18 cellular contexts compared by ENCODE assay signal in the genomic region with DNA sequence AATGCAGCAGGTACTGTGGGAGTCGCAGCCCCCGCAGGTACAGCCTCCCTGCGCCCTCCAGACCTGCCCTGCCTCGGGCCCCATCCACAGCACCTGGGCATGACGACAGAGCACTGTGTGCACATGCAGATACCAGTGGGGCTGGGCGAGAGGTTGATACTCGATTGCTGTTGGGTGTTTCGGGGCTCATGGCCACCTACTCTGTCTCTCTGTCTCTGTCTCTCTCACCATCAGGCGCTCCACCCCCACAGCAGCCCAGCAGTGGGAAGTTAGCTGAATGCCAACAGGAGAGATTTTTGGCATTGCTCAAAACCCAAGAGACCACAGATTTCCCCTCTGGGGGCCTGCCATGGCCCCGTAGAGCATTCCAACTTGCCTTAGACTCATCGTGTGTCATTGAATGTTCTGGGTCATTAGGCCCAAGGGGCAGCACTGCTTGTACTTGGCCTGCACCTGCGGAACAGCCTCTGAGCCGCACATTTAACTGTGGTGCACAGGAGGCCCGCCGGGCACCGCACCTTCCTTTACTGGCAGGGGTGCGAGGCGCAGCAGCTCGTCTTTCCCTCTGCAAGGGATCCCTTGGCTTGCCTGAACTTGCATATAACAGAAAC. TPM values are rescaled to one million over a fixed set of nuclear protein-coding genes. Genes with fewer than 3 reads are reported as not detected.
DNase-seq lines count a peak whose midpoint lies in the region; ATAC-seq and TF ChIP-seq lines count a peak whose summit lies in the region.
"Had no signal": no experiment of that assay in that cellular context is flagged by ENCODE, and none has a peak within 500 bp of the region (broad histone marks: within the 10 kb centered on the region; RNA-seq: fewer than 3 reads in every experiment).

No MANE protein-coding gene starts in this region.

- H3K4me1 ChIP-seq in neural progenitor cell (no peaks in the 10 kb centered on the region), ovary (ENCODE audit: insufficient read depth) (no peaks in the 10 kb centered on the region), smooth muscle cell (ENCODE audit: low read depth) (no peaks in the 10 kb centered on the region)
- H3K4me1 ChIP-seq: heart left ventricle had no signal

- no peaks in the 10 kb centered on the region for H3F3A ChIP-seq in neural progenitor cell (ENCODE audit: low read depth)
- no peaks in the 10 kb centered on the region for H3F3A ChIP-seq in smooth muscle cell (ENCODE audit: low read depth)

- H4K20me1 ChIP-seq in neural progenitor cell (ENCODE audit: low read depth): no peaks in the 10 kb centered on the region
- no peaks in the 10 kb centered on the region for H4K20me1 ChIP-seq in smooth muscle cell (ENCODE audit: low read depth)

- no peak for TF ChIP-seq POLR2A in ovary (IDR thresholded peaks at IDR 0.05)

- H3K4me2 ChIP-seq in neural progenitor cell (no peak overlapping the region), smooth muscle cell (no peak overlapping the region)

- intact Hi-C loops in dorsolateral prefrontal cortex (cut with DNase I): loop anchor here (1.0 to 2.0 kb wide), 2 partner anchors 29 to 85 kb away; no protein-coding TSS in a partner anchor
- intact Hi-C loops in ovary (cut with DNase I): no loop called here

- H3K9me3 Mint-ChIP-seq in neural progenitor cell: peaks cover 5% of the 10 kb centered on the region
- H3K9me3 Mint-ChIP-seq: activated naive CD4-positive, alpha-beta T cell treated with anti-CD3 and anti-CD28 coated beads for 36 hours; IgD-negative memory B cell; memory B cell; stimulated activated naive CD8-positive, alpha-beta T cell treated with anti-CD3 and anti-CD28 coated beads, Interleukin-15, Interleukin-2, amounts not matched to agents 100 ng/mL and 50 ng/mL, for 24 hours had no signal

- H3K27me3 ChIP-seq in dorsolateral prefrontal cortex: no peaks in the 10 kb centered on the region
- no peaks in the 10 kb centered on the region for H3K27me3 ChIP-seq in neural progenitor cell
- no peaks in the 10 kb centered on the region for H3K27me3 ChIP-seq in ovary
- no peaks in the 10 kb centered on the region for H3K27me3 ChIP-seq in smooth muscle cell (ENCODE audit: low read depth)

- no peaks in the 10 kb centered on the region for H3K36me3 ChIP-seq in neural progenitor cell
- H3K36me3 ChIP-seq in ovary: no peaks in the 10 kb centered on the region
- no peaks in the 10 kb centered on the region for H3K36me3 ChIP-seq in smooth muscle cell (ENCODE audit: low read depth)
- H3K36me3 ChIP-seq: heart left ventricle had no signal

- peak overlapping the region; percentile 73 for H3K27ac Mint-ChIP-seq in neural progenitor cell
- H3K27ac Mint-ChIP-seq: activated naive CD4-positive, alpha-beta T cell treated with anti-CD3 and anti-CD28 coated beads for 36 hours; IgD-negative memory B cell; memory B cell; stimulated activated naive CD8-positive, alpha-beta T cell treated with anti-CD3 and anti-CD28 coated beads, Interleukin-15, Interleukin-2, amounts not matched to agents 100 ng/mL and 50 ng/mL, for 24 hours had no signal

- H3K79me2 ChIP-seq in neural progenitor cell (ENCODE audit: low read depth) (no peaks in the 10 kb centered on the region), smooth muscle cell (ENCODE audit: low read depth) (no peaks in the 10 kb centered on the region)

- no peak for TF ChIP-seq EP300 in ovary (IDR thresholded peaks at IDR 0.05)

- peak; percentile 94 for DNase-seq in Daoy (ENCODE audit: low read depth)
- DNase-seq in NCI-H226: peak; percentile 90
- DNase-seq in dorsolateral prefrontal cortex: peak in 1 of 10 donors; percentile 42
- DNase-seq in neural progenitor cell (ENCODE audit: low spot score): no peak
- DNase-seq in ovary: no peak
- no peak for DNase-seq in germinal center (ENCODE audit: low spot score)
- no peak for DNase-seq in smooth muscle cell (lab: John Stamatoyannopoulos, UW; ENCODE audit: unreplicated experiment)
- DNase-seq: activated CD8-positive, alpha-beta memory T cell treated with anti-CD3 and anti-CD28 coated beads for 24 hours; NCI-H2081 treated with DMSO at 0.1 percent for 48 hours; stimulated activated CD4-positive, alpha-beta T cell treated with anti-CD3 and anti-CD28 coated beads, Interleukin-4, amount 100 ng/mL, for 24 hours; T-helper 2 cell had no signal

- H3K9me3 ChIP-seq in neural progenitor cell (ENCODE audit: low read depth) (no peaks in the 10 kb centered on the region), ovary (no peaks in the 10 kb centered on the region), smooth muscle cell (replicated peaks; ENCODE audit: low read depth) (no peaks in the 10 kb centered on the region)
- H3K9me3 ChIP-seq: heart left ventricle had no signal

- no peaks in the 10 kb centered on the region for H3K36me3 Mint-ChIP-seq in neural progenitor cell
- H3K36me3 Mint-ChIP-seq: IgD-negative memory B cell, memory B cell had no signal

- ATAC-seq in HG02885 (IDR thresholded peaks at IDR 0.05; ENCODE audit: poor library complexity, unreplicated experiment): no peak

- H3K4me3 ChIP-seq in dorsolateral prefrontal cortex (no peak overlapping the region), neural progenitor cell (no peak overlapping the region), ovary (no peak overlapping the region), smooth muscle cell (no peak overlapping the region)
- H3K4me3 ChIP-seq: heart left ventricle had no signal

- H3K27me3 Mint-ChIP-seq in neural progenitor cell (ENCODE audit: insufficient read depth, low read depth): peaks cover 8% of the 10 kb centered on the region

- 80 to 87% (median 83%) methylated on average over 19 of the region's 19 CpGs for WGBS in ovary, 3 donors
- whole genome bisulfite sequencing in smooth muscle cell (ENCODE audit: low lambda C conversion rate): 89% methylated on average over 19 of the region's 19 CpGs

- no peak overlapping the region for H3K4me3 Mint-ChIP-seq in neural progenitor cell
- H3K4me3 Mint-ChIP-seq: activated naive CD4-positive, alpha-beta T cell treated with anti-CD3 and anti-CD28 coated beads for 36 hours; H9; memory B cell; stimulated activated naive CD8-positive, alpha-beta T cell treated with anti-CD3 and anti-CD28 coated beads, Interleukin-15, Interleukin-2, amounts not matched to agents 100 ng/mL and 50 ng/mL, for 24 hours had no signal

- H3K4me1 Mint-ChIP-seq in neural progenitor cell: peaks cover 22% of the 10 kb centered on the region

- H3K27ac ChIP-seq in dorsolateral prefrontal cortex: peak overlapping the region in 50 of 59 donors; percentile 15 to 99 (median 72)
- no peak overlapping the region for H3K27ac ChIP-seq in neural progenitor cell
- no peak overlapping the region for H3K27ac ChIP-seq in ovary
- no peak overlapping the region for H3K27ac ChIP-seq in smooth muscle cell (ENCODE audit: low read depth)
- H3K27ac ChIP-seq: heart left ventricle had no signal

- H2AFZ ChIP-seq in neural progenitor cell (replicated peaks): no peak overlapping the region
- H2AFZ ChIP-seq in smooth muscle cell (ENCODE audit: low read depth): no peak overlapping the region

- TF ChIP-seq CTCF in dorsolateral prefrontal cortex (IDR thresholded peaks at IDR 0.05 in 54 of 56, conservative IDR thresholded peaks at IDR 0.05 in 2 of 56; ENCODE audit: low read depth in 1 of 56, partially characterized antibody in 56 of 56) (no peak), neural progenitor cell (IDR thresholded peaks at IDR 0.05) (no peak), ovary (IDR thresholded peaks at IDR 0.05) (no peak), smooth muscle cell (IDR thresholded peaks at IDR 0.05; ENCODE audit: borderline replicate concordance, insufficient read depth, poor library complexity, severe bottlenecking) (no peak)

- no peak overlapping the region for H3K9ac ChIP-seq in neural progenitor cell
- no peak overlapping the region for H3K9ac ChIP-seq in smooth muscle cell (ENCODE audit: low read depth)

RNA-seq across cellular contexts. Expression of a gene that starts 18.8 kb away (rescaled TPM):
- total RNA-seq in Daoy (2014; rRNA removed; shearing (Covaris generic)): 2.6 and 5.5 TPM in 2 replicates
- total RNA-seq in dorsolateral prefrontal cortex (100 to 1,000 TPM in 1 of 120 experiments, 10 to 100 TPM in 119; 28.2 to 102 (median 60.5) TPM), neural progenitor cell (ENCODE audit: low replicate concordance) (0.64 and 1.1 TPM in 2 replicates), ovary (10 to 100 TPM in 5 of 7 donors, 1 to 10 TPM in 2; 7.4 to 26.0 (median 16.5) TPM), smooth muscle cell (1.1 and 2.0 TPM in 2 replicates)
- polyA plus RNA-seq in ovary (1 to 10 TPM; 2.2 to 9.7 TPM), smooth muscle cell (7.6 TPM in 2 replicates)
- total RNA-seq: activated naive CD4-positive, alpha-beta T cell treated with anti-CD3 and anti-CD28 coated beads for 36 hours had no signal
- polyA plus RNA-seq: IgD-negative memory B cell had no signal

RNA-seq across cellular contexts. Expression of a gene that starts 41.7 kb away (rescaled TPM):
- total RNA-seq in Daoy (2014; rRNA removed; shearing (Covaris generic)): 0.17 TPM in 1 of 2 replicates, not detected in the other
- total RNA-seq in dorsolateral prefrontal cortex (10 to 100 TPM in 36 of 120 experiments, 1 to 10 TPM in 84; 4.2 to 20.6 (median 8.8) TPM), neural progenitor cell (ENCODE audit: low replicate concordance) (0.95 and 2.4 TPM in 2 replicates), ovary (1 to 10 TPM in 6 of 7 donors, under 1 TPM in 1; 0.99 to 5.1 (median 3.8) TPM), smooth muscle cell (2.8 and 4.2 TPM in 2 replicates)
- polyA plus RNA-seq in ovary (under 1 TPM; 0.37 to 0.53 TPM), smooth muscle cell (0.70 and 2.6 TPM in 2 replicates)
- polyA plus RNA-seq: IgD-negative memory B cell had no signal

Comparison
In these comparisons a context has a peak if more than half of its experiments do, and no peak if none do; other contexts are left out.
1. DNase-seq: peak in Daoy (single experiment) and NCI-H226 (single experiment); none in neural progenitor cell (single experiment), ovary (0 of 5), germinal center (single experiment) and smooth muscle cell (single experiment).
2. H3K27ac ChIP-seq: peak in dorsolateral prefrontal cortex (50 of 59); none in neural progenitor cell (single experiment), ovary (0 of 2) and smooth muscle cell (single experiment).
3. intact Hi-C loops: an anchor here in dorsolateral prefrontal cortex (1.0 to 2.0 kb wide); none called in ovary.